ENCODE assay signal across 9 cellular contexts in the genomic region with DNA sequence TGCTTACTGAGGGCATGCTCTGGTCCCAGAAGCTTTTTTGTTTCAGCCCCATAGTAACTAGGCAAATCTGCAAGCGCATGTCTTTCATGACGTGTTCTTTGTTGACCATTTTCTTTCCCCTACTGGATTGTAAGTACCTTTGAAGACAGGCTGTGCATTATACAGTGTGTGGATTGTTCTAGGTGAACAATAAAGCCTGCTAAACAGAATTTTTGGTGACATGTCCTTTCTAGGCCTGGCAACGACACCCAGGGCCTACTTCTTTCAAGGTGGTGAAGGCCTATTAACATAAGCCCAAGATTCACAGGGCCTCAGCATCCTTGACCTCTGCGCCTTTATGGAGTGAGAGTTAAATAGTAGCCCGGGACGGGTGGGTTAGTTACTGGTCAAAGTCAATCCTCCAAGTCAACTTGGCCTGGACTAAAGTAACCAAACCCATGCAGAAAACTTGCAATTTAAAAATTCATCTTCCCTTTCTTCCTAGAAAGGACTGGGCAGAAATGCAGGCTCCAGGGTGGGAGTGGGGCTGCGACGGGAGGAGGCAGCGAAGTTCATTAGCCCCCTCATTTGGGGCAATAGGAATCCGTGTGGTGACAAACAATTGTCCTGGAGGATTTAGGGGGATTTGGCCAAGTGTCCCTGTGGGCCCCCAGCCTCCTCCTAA. TPM values are rescaled to one million over a fixed set of nuclear protein-coding genes. Genes with fewer than 3 reads are reported as not detected.
DNase-seq lines count a peak whose midpoint lies in the region; ATAC-seq, FAIRE-seq and TF ChIP-seq lines count a peak whose summit lies in the region.
"Had no signal": no experiment of that assay in that cellular context is flagged by ENCODE, and none has a peak within 500 bp of the region (broad histone marks: within the 10 kb centered on the region; RNA-seq: fewer than 3 reads in every experiment).

No MANE protein-coding gene starts in this region.

- H3K27me3 Mint-ChIP-seq in activated naive CD4-positive, alpha-beta T cell treated with anti-CD3 and anti-CD28 coated beads, Interleukin-2, amount 50 U/mL, for 24 hours: peaks cover 6% of the 10 kb centered on the region
- H3K27me3 Mint-ChIP-seq in activated T-helper 1 cell treated with anti-CD3 and anti-CD28 coated beads, Interleukin-12 subunit alpha, Interleukin-12 subunit beta, Interleukin-2, Interleukin-4 antibody, amounts not matched to agents 30 ng/mL and 10 ng/mL and 1 ng/mL, durations not matched to agents 14 hours and 24 hours and 36 hours (ENCODE audit: insufficient read depth): peaks cover 7% of the 10 kb centered on the region

- peaks cover 4% of the 10 kb centered on the region for H3K4me1 Mint-ChIP-seq in activated naive CD4-positive, alpha-beta T cell treated with anti-CD3 and anti-CD28 coated beads, Interleukin-2, amount 50 U/mL, for 24 hours
- H3K4me1 Mint-ChIP-seq in activated T-helper 1 cell treated with anti-CD3 and anti-CD28 coated beads, Interleukin-12 subunit alpha, Interleukin-12 subunit beta, Interleukin-2, Interleukin-4 antibody, amounts not matched to agents 30 ng/mL and 10 ng/mL and 1 ng/mL, durations not matched to agents 14 hours and 24 hours and 36 hours (ENCODE audit: low read depth): peaks cover 5% of the 10 kb centered on the region

- no peaks in the 10 kb centered on the region for H3K9me3 ChIP-seq in kidney (ENCODE audit: control insufficient read depth in 1 of 2, low read length in 2 of 2)
- H3K9me3 ChIP-seq in subcutaneous abdominal adipose tissue (ENCODE audit: control insufficient read depth in 5 of 5, low read length in 5 of 5): no peaks in the 10 kb centered on the region

- no peak overlapping the region for H3K27ac Mint-ChIP-seq in activated naive CD4-positive, alpha-beta T cell treated with anti-CD3 and anti-CD28 coated beads, Interleukin-2, amount 50 U/mL, for 24 hours
- H3K27ac Mint-ChIP-seq in activated naive CD4-positive, alpha-beta T cell treated with anti-CD3 and anti-CD28 coated beads, Interleukin-2, amount 50 U/mL, for 72 hours: no peak overlapping the region
- no peak overlapping the region for H3K27ac Mint-ChIP-seq in activated T-helper 1 cell treated with anti-CD3 and anti-CD28 coated beads, Interleukin-12 subunit alpha, Interleukin-12 subunit beta, Interleukin-2, Interleukin-4 antibody, amounts not matched to agents 30 ng/mL and 10 ng/mL and 1 ng/mL, durations not matched to agents 14 hours and 24 hours and 36 hours

- no peak overlapping the region for H3K9ac ChIP-seq in kidney (ENCODE audit: low read length in 2 of 2)
- H3K9ac ChIP-seq in subcutaneous abdominal adipose tissue (ENCODE audit: low read length in 5 of 5): peak overlapping the region in 1 of 5 donors; percentile 47

- peaks cover 1% of the 10 kb centered on the region for H3K36me3 Mint-ChIP-seq in activated naive CD4-positive, alpha-beta T cell treated with anti-CD3 and anti-CD28 coated beads, Interleukin-2, amount 50 U/mL, for 24 hours
- H3K36me3 Mint-ChIP-seq in activated naive CD4-positive, alpha-beta T cell treated with anti-CD3 and anti-CD28 coated beads, Interleukin-2, amount 50 U/mL, for 72 hours: no peaks in the 10 kb centered on the region
- H3K36me3 Mint-ChIP-seq in activated T-helper 1 cell treated with anti-CD3 and anti-CD28 coated beads, Interleukin-12 subunit alpha, Interleukin-12 subunit beta, Interleukin-2, Interleukin-4 antibody, amounts not matched to agents 30 ng/mL and 10 ng/mL and 1 ng/mL, durations not matched to agents 14 hours and 24 hours and 36 hours (ENCODE audit: low read depth): peaks cover 4% of the 10 kb centered on the region

- DNase-seq in activated naive CD4-positive, alpha-beta T cell treated with anti-CD3 and anti-CD28 coated beads, Interleukin-2, amount 50 U/mL, for 72 hours (ENCODE audit: low spot score in 2 of 2): no peak
- DNase-seq in activated T-helper 1 cell treated with anti-CD3 and anti-CD28 coated beads, Interleukin-12 subunit alpha, Interleukin-12 subunit beta, Interleukin-2, Interleukin-4 antibody, amounts not matched to agents 30 ng/mL and 10 ng/mL and 1 ng/mL, durations not matched to agents 14 hours and 24 hours and 36 hours (ENCODE audit: low spot score): no peak
- DNase-seq in kidney: no peak
- DNase-seq in GOT3 (lab: John Stamatoyannopoulos, UW): no peak
- DNase-seq in NCI-H748 treated with DMSO at 0.1 percent for 48 hours (lab: John Stamatoyannopoulos, UW): no peak

- H3K4me1 ChIP-seq in kidney (ENCODE audit: control insufficient read depth in 1 of 2, insufficient read depth in 1 of 2, low read depth in 1 of 2, low read length in 2 of 2): peaks cover 0 to 4% of the 10 kb centered on the region in 2 donors
- peaks cover 0 to 14% (median 11%) of the 10 kb centered on the region in 5 donors for H3K4me1 ChIP-seq in subcutaneous abdominal adipose tissue (ENCODE audit: control insufficient read depth in 5 of 5, insufficient read depth in 5 of 5, low read length in 5 of 5)

- ATAC-seq in activated naive CD4-positive, alpha-beta T cell treated with anti-CD3 and anti-CD28 coated beads, Interleukin-2, amount 50 U/mL, for 72 hours: no peak
- ATAC-seq in GM21723 (IDR thresholded peaks at IDR 0.05; ENCODE audit: unreplicated experiment): no peak

- H3K4me3 ChIP-seq in kidney (ENCODE audit: low read length in 2 of 2): peak overlapping the region; percentile 37 to 86
- peak overlapping the region; percentile 48 to 90 (median 77) for H3K4me3 ChIP-seq in subcutaneous abdominal adipose tissue (ENCODE audit: low read depth in 1 of 5, low read length in 5 of 5)

- H3K9me3 Mint-ChIP-seq in activated naive CD4-positive, alpha-beta T cell treated with anti-CD3 and anti-CD28 coated beads, Interleukin-2, amount 50 U/mL, for 24 hours: no peaks in the 10 kb centered on the region
- no peaks in the 10 kb centered on the region for H3K9me3 Mint-ChIP-seq in activated naive CD4-positive, alpha-beta T cell treated with anti-CD3 and anti-CD28 coated beads, Interleukin-2, amount 50 U/mL, for 72 hours
- H3K9me3 Mint-ChIP-seq in activated T-helper 1 cell treated with anti-CD3 and anti-CD28 coated beads, Interleukin-12 subunit alpha, Interleukin-12 subunit beta, Interleukin-2, Interleukin-4 antibody, amounts not matched to agents 30 ng/mL and 10 ng/mL and 1 ng/mL, durations not matched to agents 14 hours and 24 hours and 36 hours: no peaks in the 10 kb centered on the region

- no peak for FAIRE-seq in kidney (lab: Jason Lieb, UNC)

- H3K27me3 ChIP-seq in subcutaneous abdominal adipose tissue (ENCODE audit: control insufficient read depth in 5 of 5, insufficient read depth in 4 of 5, low read length in 5 of 5): no peaks in the 10 kb centered on the region

- H3K36me3 ChIP-seq in kidney (ENCODE audit: control insufficient read depth in 1 of 2, insufficient read depth in 2 of 2, low read length in 2 of 2) (no peaks in the 10 kb centered on the region), subcutaneous abdominal adipose tissue (ENCODE audit: control insufficient read depth in 5 of 5, insufficient read depth in 5 of 5, low read length in 5 of 5) (peaks cover 0 to 7% (median 3%) of the 10 kb centered on the region in 5 donors)

- TF ChIP-seq CTCF in kidney (IDR thresholded peaks at IDR 0.05; ENCODE audit: borderline replicate concordance, extremely low read depth, insufficient read depth): no peak

- H3K27ac ChIP-seq in kidney (ENCODE audit: low read depth in 2 of 2, low read length in 2 of 2) (no peak overlapping the region), subcutaneous abdominal adipose tissue (ENCODE audit: low read depth, low read length) (no peak overlapping the region)

- intact Hi-C loops in activated T-helper 1 cell treated with anti-CD3 and anti-CD28 coated beads, Interleukin-12 subunit alpha, Interleukin-12 subunit beta, Interleukin-2, Interleukin-4 antibody, amounts not matched to agents 30 ng/mL and 10 ng/mL and 1 ng/mL, durations not matched to agents 14 hours and 24 hours and 36 hours (cut with micrococcal nuclease): no loop called here
- intact Hi-C loops in kidney (cut with DNase I): no loop called here

- peak overlapping the region; percentile 13 for H3K4me3 Mint-ChIP-seq in activated naive CD4-positive, alpha-beta T cell treated with anti-CD3 and anti-CD28 coated beads, Interleukin-2, amount 50 U/mL, for 24 hours
- H3K4me3 Mint-ChIP-seq in activated T-helper 1 cell treated with anti-CD3 and anti-CD28 coated beads, Interleukin-12 subunit alpha, Interleukin-12 subunit beta, Interleukin-2, Interleukin-4 antibody, amounts not matched to agents 30 ng/mL and 10 ng/mL and 1 ng/mL, durations not matched to agents 14 hours and 24 hours and 36 hours: peak overlapping the region; percentile 84

RNA-seq across cellular contexts. Expression of a gene that starts 37.6 kb away (rescaled TPM):
- total RNA-seq in activated naive CD4-positive, alpha-beta T cell treated with anti-CD3 and anti-CD28 coated beads, Interleukin-2, amount 50 U/mL, for 72 hours: under 1 TPM; 0.02 to 0.08 TPM
- 0.08 TPM in 1 of 2 replicates, not detected in the other for total RNA-seq in activated T-helper 1 cell treated with anti-CD3 and anti-CD28 coated beads, Interleukin-12 subunit alpha, Interleukin-12 subunit beta, Interleukin-2, Interleukin-4 antibody, amounts not matched to agents 30 ng/mL and 10 ng/mL and 1 ng/mL, durations not matched to agents 14 hours and 24 hours and 36 hours
- 1.2 TPM for total RNA-seq in kidney
- 0.92 TPM for polyA plus RNA-seq in kidney (ENCODE audit: insufficient read depth, low read depth, low replicate concordance)
- total RNA-seq: LHCN-M2 had no signal
